In genomic region chr2:62570861-62571698, GRCh38 we compare ENCODE assay signal across 10 cellular contexts.
A peak's percentile ranks its signal among the peaks of the same experiment; 100 is the strongest.
DNase-seq lines count a peak whose midpoint lies in the region; ATAC-seq and TF ChIP-seq lines count a peak whose summit lies in the region.
"Had no signal": no experiment of that assay in that cellular context is flagged by ENCODE, and none has a peak within 500 bp of the region (broad histone marks: within the 10 kb centered on the region; RNA-seq: fewer than 3 reads in every experiment).

No MANE protein-coding gene starts in this region.

- 37 to 43% methylated on average over 8 to 34 of the region's 35 CpGs for WGBS in endodermal cell (ENCODE audit: insufficient coverage in 1 of 2, insufficient read length in 1 of 2), 2 experiments
- WGBS in mesendoderm (ENCODE audit: extremely low coverage, insufficient coverage, low lambda C conversion rate), result no CpG with 5 or more reads among the region's 35 CpGs
- WGBS in tibial nerve, 2 donors, result 40 to 47% methylated on average over 31 to 35 of the region's 35 CpGs

- H3K9me2 ChIP-seq in MM.1S (replicated peaks; ENCODE audit: insufficient read depth, low read length), result no peaks in the 10 kb centered on the region

- no peak overlapping the region for H3K23ac ChIP-seq in mesendoderm (ENCODE audit: low read length)

- H3K79me1 ChIP-seq in mesendoderm (ENCODE audit: low read length), result no peaks in the 10 kb centered on the region

- H3K9me3 ChIP-seq in endodermal cell (ENCODE audit: control insufficient read depth, low read length) (no peaks in the 10 kb centered on the region), tibial nerve (no peaks in the 10 kb centered on the region), MM.1S (replicated peaks; ENCODE audit: insufficient read depth, low read length) (no peaks in the 10 kb centered on the region)
- H3K9me3 ChIP-seq: BLaER1 had no signal

- H3K36me3 ChIP-seq in endodermal cell (ENCODE audit: control insufficient read depth, insufficient read depth, low read length) (no peaks in the 10 kb centered on the region), mesendoderm (ENCODE audit: control insufficient read depth, insufficient read depth, low read length) (no peaks in the 10 kb centered on the region), tibial nerve (no peaks in the 10 kb centered on the region), MM.1S (replicated peaks; ENCODE audit: insufficient read depth, low read length) (no peaks in the 10 kb centered on the region)
- H3K36me3 ChIP-seq: BLaER1 had no signal

- H3K4me3 ChIP-seq in endodermal cell (ENCODE audit: low read length) (no peak overlapping the region), mesendoderm (ENCODE audit: low read length) (no peak overlapping the region), tibial nerve (peak overlapping the region in 1 of 4 donors; percentile 20), MM.1S (ENCODE audit: low read length) (no peak overlapping the region)
- H3K4me3 ChIP-seq: BLaER1 had no signal

- no peak overlapping the region for H2AK5ac ChIP-seq in mesendoderm (ENCODE audit: low read length)

- TF ChIP-seq CTCF in endodermal cell (conservative IDR thresholded peaks at IDR 0.05) (no peak), tibial nerve (IDR thresholded peaks at IDR 0.05) (no peak), MM.1S (IDR thresholded peaks at IDR 0.05; ENCODE audit: low read length) (no peak)

- H3F3A ChIP-seq in MM.1S (ENCODE audit: insufficient read depth, low read length), result no peaks in the 10 kb centered on the region

- H4K8ac ChIP-seq in mesendoderm (ENCODE audit: low read depth, low read length), result no peak overlapping the region

- H3K18ac ChIP-seq in mesendoderm (ENCODE audit: low read length), result no peak overlapping the region

- peak overlapping the region; percentile 56 for H3K4me3 Mint-ChIP-seq in endodermal cell
- H3K4me3 Mint-ChIP-seq in T-cell, result no peak overlapping the region

- POLR2A ChIA-PET in T-cell (lab: Charles Lee), result no interaction called here

- no peak for ATAC-seq in HG03354 (IDR thresholded peaks at IDR 0.05; ENCODE audit: poor library complexity, severe bottlenecking, unreplicated experiment)
- no peak for ATAC-seq in T-cell (replicated peaks in 1 of 4)

- peak; percentile 52 for DNase-seq in activated CD8-positive, alpha-beta memory T cell treated with anti-CD3 and anti-CD28 coated beads, Interleukin-2, amount 50 U/mL, for 48 hours
- no peak for DNase-seq in activated CD8-positive, alpha-beta memory T cell treated with anti-CD3 and anti-CD28 coated beads for 24 hours
- DNase-seq in endodermal cell, result peak; percentile 68
- peak; percentile 7 for DNase-seq in mesendoderm
- no peak for DNase-seq in tibial nerve (ENCODE audit: low spot score in 2 of 2)
- DNase-seq in MM.1S, result no peak
- no peak for DNase-seq in T-cell
- DNase-seq: NCI-H82 had no signal

- H3K4me1 ChIP-seq in endodermal cell (ENCODE audit: control insufficient read depth, insufficient read depth, low read length), result no peaks in the 10 kb centered on the region
- H3K4me1 ChIP-seq in mesendoderm (ENCODE audit: control insufficient read depth, low read depth, low read length), result no peaks in the 10 kb centered on the region
- H3K4me1 ChIP-seq in tibial nerve, result peaks cover 0 to 86% (median 40%) of the 10 kb centered on the region in 4 donors
- H3K4me1 ChIP-seq in MM.1S (ENCODE audit: low read length), result no peaks in the 10 kb centered on the region
- H3K4me1 ChIP-seq: BLaER1 had no signal

- H3K9me3 Mint-ChIP-seq in endodermal cell, result no peaks in the 10 kb centered on the region
- H3K9me3 Mint-ChIP-seq in T-cell, result no peaks in the 10 kb centered on the region

- H3K27me3 Mint-ChIP-seq in endodermal cell (ENCODE audit: insufficient read depth) (peaks cover 37% of the 10 kb centered on the region), T-cell (peaks cover 31 to 36% of the 10 kb centered on the region in 2 donors)

- H3K4me1 Mint-ChIP-seq in endodermal cell (peaks cover 20% of the 10 kb centered on the region), T-cell (peaks cover 0 to 3% (median 2%) of the 10 kb centered on the region in 3 donors)

- H3K27ac ChIP-seq in endodermal cell (ENCODE audit: low read depth, low read length), result no peak overlapping the region
- no peak overlapping the region for H3K27ac ChIP-seq in mesendoderm (ENCODE audit: low read depth, low read length)
- peak overlapping the region; percentile 3 to 95 (median 56) for H3K27ac ChIP-seq in tibial nerve
- no peak overlapping the region for H3K27ac ChIP-seq in MM.1S (ENCODE audit: low read length)
- H3K27ac ChIP-seq: BLaER1 had no signal

- no peaks in the 10 kb centered on the region for H4K20me1 ChIP-seq in MM.1S (ENCODE audit: insufficient read depth, low read length)
- H4K20me1 ChIP-seq: BLaER1 had no signal

- no peaks in the 10 kb centered on the region for H3K79me2 ChIP-seq in mesendoderm (ENCODE audit: control insufficient read depth, insufficient read depth, low read length)
- H3K79me2 ChIP-seq in MM.1S (ENCODE audit: low read length), result no peaks in the 10 kb centered on the region

- no peak overlapping the region for H3K4ac ChIP-seq in mesendoderm (ENCODE audit: low read depth, low read length)

- no peak overlapping the region for H3K56ac ChIP-seq in mesendoderm (ENCODE audit: low read length)

- H3K27ac Mint-ChIP-seq in endodermal cell (no peak overlapping the region), T-cell (no peak overlapping the region)

- H3K4me2 ChIP-seq in mesendoderm (ENCODE audit: low read length) (peak overlapping the region; percentile 57), MM.1S (ENCODE audit: low read depth, low read length) (no peak overlapping the region)
- H3K4me2 ChIP-seq: BLaER1 had no signal

- CTCF ChIA-PET in T-cell (lab: Charles Lee), result no interaction called here

- no peak overlapping the region for H2BK15ac ChIP-seq in mesendoderm (replicated peaks; ENCODE audit: low read depth)

- H2BK120ac ChIP-seq in mesendoderm (ENCODE audit: low read depth, low read length), result no peak overlapping the region

- H4K5ac ChIP-seq in mesendoderm (ENCODE audit: low read length), result no peak overlapping the region

- H3K36me3 Mint-ChIP-seq in endodermal cell (ENCODE audit: low read depth) (no peaks in the 10 kb centered on the region), T-cell (no peaks in the 10 kb centered on the region)

- no peak overlapping the region for H3K9ac ChIP-seq in endodermal cell (ENCODE audit: extremely low read depth, low read length, poor library complexity, severe bottlenecking)
- H3K9ac ChIP-seq in mesendoderm (ENCODE audit: low read length), result no peak overlapping the region
- H3K9ac ChIP-seq in MM.1S (ENCODE audit: low read length), result no peak overlapping the region
- H3K9ac ChIP-seq: BLaER1 had no signal

- H2AFZ ChIP-seq in MM.1S (ENCODE audit: low read length), result no peak overlapping the region

- H2BK5ac ChIP-seq in mesendoderm (ENCODE audit: low read length), result no peak overlapping the region

- peaks cover 21% of the 10 kb centered on the region for H3K27me3 ChIP-seq in endodermal cell (ENCODE audit: control insufficient read depth, insufficient read depth, low read length, poor library complexity, severe bottlenecking)
- H3K27me3 ChIP-seq in mesendoderm (ENCODE audit: insufficient read depth, low read length, poor library complexity), result no peaks in the 10 kb centered on the region
- no peaks in the 10 kb centered on the region for H3K27me3 ChIP-seq in tibial nerve
- no peaks in the 10 kb centered on the region for H3K27me3 ChIP-seq in MM.1S (replicated peaks; ENCODE audit: insufficient read depth, low read length)
- H3K27me3 ChIP-seq: BLaER1 had no signal

- no peak for TF ChIP-seq EP300 in tibial nerve (IDR thresholded peaks at IDR 0.05)

- TF ChIP-seq POLR2A in tibial nerve (IDR thresholded peaks at IDR 0.05), result no peak

Comparison
In these comparisons a context has a peak if more than half of its experiments do, and no peak if none do; other contexts are left out.
1. DNase-seq: peak in activated CD8-positive, alpha-beta memory T cell treated with anti-CD3 and anti-CD28 coated beads, Interleukin-2, amount 50 U/mL, for 48 hours (single experiment), endodermal cell (single experiment) and mesendoderm (single experiment); none in activated CD8-positive, alpha-beta memory T cell treated with anti-CD3 and anti-CD28 coated beads for 24 hours (single experiment), tibial nerve (0 of 2), MM.1S (single experiment) and T-cell (0 of 34).
2. H3K27ac ChIP-seq: peak in tibial nerve (4 of 4); none in endodermal cell (single experiment), mesendoderm (single experiment) and MM.1S (single experiment).